ENCODE assay signal across 10 cellular contexts in genomic region chr3:48563382-48563918, GRCh38. TPM values are rescaled to one million over a fixed set of nuclear protein-coding genes. Genes with fewer than 3 reads are reported as not detected.
A peak's percentile ranks its signal among the peaks of the same experiment; 100 is the strongest.
DNase-seq lines count a peak whose midpoint lies in the region; ATAC-seq, FAIRE-seq and TF ChIP-seq lines count a peak whose summit lies in the region.
"Had no signal": no experiment of that assay in that cellular context is flagged by ENCODE, and none has a peak within 500 bp of the region (broad histone marks: within the 10 kb centered on the region; RNA-seq: fewer than 3 reads in every experiment).

Gene UCN2 (minus strand): TSS chr3:48563781. CDS start chr3:48563124, 657 bp downstream.

- H3K4me1 ChIP-seq in HepG2 (ENCODE audit: insufficient read depth, low read length) (peaks cover 94% of the 10 kb centered on the region), right lobe of liver (no peaks in the 10 kb centered on the region)

- TF ChIP-seq POLR2A in HepG2 (IDR thresholded peaks at IDR 0.05; ENCODE audit: insufficient read depth in 1 of 2, low read depth in 2 of 2, low read length in 2 of 2) (no peak), right lobe of liver (IDR thresholded peaks at IDR 0.05) (no peak)

- no peak for TF ChIP-seq RAD21 in HepG2 (CRISPR knock-in tag; IDR thresholded peaks at IDR 0.05)

- H3K36me3 ChIP-seq in HepG2 (replicated peaks in 1 of 2; ENCODE audit: control insufficient read depth in 1 of 2, insufficient read depth in 2 of 2, low read length in 2 of 2) (no peaks in the 10 kb centered on the region), right lobe of liver (no peaks in the 10 kb centered on the region), WERI-Rb-1 (peaks cover 2% of the 10 kb centered on the region; the same call in 1 of the 2 replicates)

- TF ChIP-seq EP300 in HepG2 (IDR thresholded peaks at IDR 0.05; ENCODE audit: low read depth in 2 of 2, low read length in 2 of 2) = no peak
- TF ChIP-seq EP300 in HepG2 (CRISPR knock-in tag; IDR thresholded peaks at IDR 0.05; ENCODE audit: borderline replicate concordance) = no peak

- FAIRE-seq in HepG2 (lab: Jason Lieb, UNC) = no peak
- FAIRE-seq: endometrium had no signal

- ATAC-seq in HepG2 = no peak
- ATAC-seq in right lobe of liver = no peak
- ATAC-seq in HG03520 (IDR thresholded peaks at IDR 0.05; ENCODE audit: unreplicated experiment) = no peak

- H3K4me3 ChIP-seq in HepG2 (replicated peaks in 1 of 3; ENCODE audit: insufficient read depth in 1 of 3, low read depth in 2 of 3, low read length in 3 of 3) (no peak within 1 kb of the TSS), right lobe of liver (no peak within 1 kb of the TSS), WERI-Rb-1 (ENCODE audit: low read depth, low read length) (no peak within 1 kb of the TSS), foreskin fibroblast (ENCODE audit: low read depth in 1 of 2, low read length in 2 of 2) (no peak within 1 kb of the TSS)

- no peaks in the 10 kb centered on the region for H3K9me3 ChIP-seq in HepG2 (ENCODE audit: low read length)
- no peaks in the 10 kb centered on the region for H3K9me3 ChIP-seq in right lobe of liver
- H3K9me3 ChIP-seq in WERI-Rb-1 (ENCODE audit: severe bottlenecking) = no peaks in the 10 kb centered on the region

- WGBS in HepG2 (ENCODE audit: low lambda C conversion rate) = 27% methylated on average over 3 of the region's 6 CpGs
- WGBS in right lobe of liver (ENCODE audit: insufficient coverage, low coverage, low lambda C conversion rate, missing lambda C conversion rate) = 75% methylated on average over 2 of the region's 6 CpGs

- no peak within 1 kb of the TSS for H3K27ac ChIP-seq in HepG2 (ENCODE audit: extremely low read length, insufficient read depth, low read length)
- no peak within 1 kb of the TSS for H3K27ac ChIP-seq in right lobe of liver
- peak within 1 kb of the TSS; percentile 80 for H3K27ac ChIP-seq in WERI-Rb-1

- in situ Hi-C loops in HepG2 (cut with HindIII; ENCODE audit: extremely low pct_ligation_motif_present, low pct_unique_long_range_greater_than_20kb) = no loop called here

- CTCF ChIA-PET in HepG2 (lab: Yijun Ruan, JAX; ENCODE audit: low intra/inter-chr PET ratio, low total read pairs) = no interaction called here

- no TSS peak for BruUV-seq in HepG2 (replicated peaks; lab: Mats Ljungman, UMichigan)

- H4K20me1 ChIP-seq in HepG2 (ENCODE audit: insufficient read depth, low read length) = no peaks in the 10 kb centered on the region

- peak within 1 kb of the TSS; percentile 30 for H3K4me2 ChIP-seq in HepG2 (ENCODE audit: low read depth, low read length)

- H3K9ac ChIP-seq in HepG2 (ENCODE audit: insufficient read depth, low read depth, low read length) = no peak within 1 kb of the TSS

- POLR2A ChIA-PET in HepG2 (lab: Yijun Ruan, JAX) = interaction anchor here (0.6 to 0.7 kb wide), 2 partner anchors 61 to 466 kb away, joined by 3 read pairs; partner anchors contain the start of gene IMPDH2

- H3K79me2 ChIP-seq in HepG2 (ENCODE audit: insufficient read depth, low read length) = no peaks in the 10 kb centered on the region

- TF ChIP-seq CTCF in HepG2 (CRISPR knock-in tag; IDR thresholded peaks at IDR 0.05) (peak; percentile 38), right lobe of liver (IDR thresholded peaks at IDR 0.05) (no peak), WERI-Rb-1 (IDR thresholded peaks at IDR 0.05; ENCODE audit: low read depth, low read length) (peak; percentile 24; the same call in 1 of the 2 replicates), foreskin fibroblast (IDR thresholded peaks at IDR 0.05; ENCODE audit: low read depth, low read length) (no peak)

- DNase-seq in HepG2 (ENCODE audit: low spot score) (no peak), right lobe of liver (no peak), WERI-Rb-1 (peak; percentile 54), foreskin fibroblast (peak; percentile 40 to 58), SIG-M5 treated with dmso at 0.1 percent for 504 hours (lab: John Stamatoyannopoulos, UW; ENCODE audit: unreplicated experiment) (no peak), NCI-H187 treated with DMSO at 0.1 percent for 48 hours (lab: John Stamatoyannopoulos, UW) (no peak), HT-29 (ENCODE audit: low spot score) (no peak)
- DNase-seq: NCI-H748 treated with DMSO at 0.1 percent for 48 hours had no signal

- H3K27me3 ChIP-seq in HepG2 (ENCODE audit: control insufficient read depth in 1 of 2, insufficient read depth in 2 of 2, low read length in 2 of 2) (no peaks in the 10 kb centered on the region; a peak in 1 of 5 replicates), right lobe of liver (no peaks in the 10 kb centered on the region), WERI-Rb-1 (ENCODE audit: insufficient read depth, low read depth, severe bottlenecking) (no peaks in the 10 kb centered on the region)

- intact Hi-C loops in HepG2 (cut with micrococcal nuclease; ENCODE audit: unreplicated experiment) = no loop called here
- intact Hi-C loops in right lobe of liver (cut with DNase I) = no loop called here

- H2AFZ ChIP-seq in HepG2 (ENCODE audit: low read length) = no peak within 1 kb of the TSS

TF ChIP-seq in HepG2, 621 proteins besides CTCF, POLR2A, EP300 and RAD21:
- TF ChIP-seq PHF8 (CRISPR knock-in tag; IDR thresholded peaks at IDR 0.05) = no peak
- TF ChIP-seq STAG1 (CRISPR knock-in tag; IDR thresholded peaks at IDR 0.05) = peak; percentile 46
- TF ChIP-seq AGO2 (optimal IDR thresholded peaks at IDR 0.05; ENCODE audit: low read depth, low read length) = no peak

RNA-seq across cellular contexts. Expression of gene UCN2, which starts in this region (rescaled TPM):
- total RNA-seq in HepG2 (2016; rRNA removed; fragmentation: Illumina TruSeq; extraction: Trizol) = 0.07 and 0.13 TPM in 2 replicates
- total RNA-seq in HepG2 (2016; cell fraction: cytosol; rRNA removed; fragmentation: Illumina TruSeq; extraction: Trizol; ENCODE audit: low read depth) = not detected in 2 replicates
- total RNA-seq in HepG2 (2016; cell fraction: insoluble cytoplasmic fraction; rRNA removed; fragmentation: Illumina TruSeq; extraction: Trizol) = 0.11 TPM in 1 of 2 replicates, not detected in the other
- 0.10 TPM in 1 of 2 replicates, not detected in the other for total RNA-seq in HepG2 (2016; cell fraction: membrane; rRNA removed; fragmentation: Illumina TruSeq; extraction: Trizol)
- 0.31 and 0.43 TPM in 2 replicates for total RNA-seq in HepG2 (2016; cell fraction: nucleus; rRNA removed; fragmentation: Illumina TruSeq; extraction: Trizol)
- 1.5 and 2.3 TPM in 2 replicates for polyA plus RNA-seq in HepG2 (2011; rRNA removed)
- 0.71 and 0.87 TPM in 2 replicates for polyA plus RNA-seq in HepG2 (2011; cell fraction: cytosol; rRNA removed)
- 21.5 and 24.3 TPM in 2 replicates for polyA plus RNA-seq in HepG2 (2011; cell fraction: nucleus; rRNA removed)
- 0.99 and 2.0 TPM in 2 replicates for polyA plus RNA-seq in HepG2 (2012)
- polyA plus RNA-seq in HepG2 (2016; cell fraction: cytosol; fragmentation: Illumina TruSeq; extraction: Trizol; ENCODE audit: low read depth) = 0.09 TPM in 1 of 2 replicates, not detected in the other
- polyA plus RNA-seq in HepG2 (2016; cell fraction: insoluble cytoplasmic fraction; fragmentation: Illumina TruSeq; extraction: Trizol; ENCODE audit: low read depth) = not detected in 2 replicates
- polyA plus RNA-seq in HepG2 (2016; cell fraction: membrane; fragmentation: Illumina TruSeq; extraction: Trizol; ENCODE audit: low read depth) = not detected in 2 replicates
- 0.70 and 1.8 TPM in 2 replicates for polyA plus RNA-seq in HepG2 (2016; cell fraction: nucleus; fragmentation: Illumina TruSeq; extraction: Trizol; ENCODE audit: insufficient read depth, low read depth)
- polyA minus RNA-seq in HepG2 (2011; rRNA and poly(A)+ RNA removed; ENCODE audit: low replicate concordance) = 1.2 and 2.9 TPM in 2 replicates
- polyA minus RNA-seq in HepG2 (2011; cell fraction: cytosol; rRNA and poly(A)+ RNA removed) = not detected in 2 replicates
- polyA minus RNA-seq in HepG2 (2011; cell fraction: nucleus; rRNA and poly(A)+ RNA removed) = 2.1 and 2.2 TPM in 2 replicates
- total RNA-seq in right lobe of liver = not detected
- total RNA-seq in HT-29 (2014; rRNA removed; shearing (Covaris generic)) = not detected in 2 replicates

Comparison
In these comparisons a context has a peak if more than half of its experiments do, and no peak if none do; other contexts are left out.
1. CTCF ChIP-seq: peak in HepG2 (single experiment) and WERI-Rb-1 (single experiment); none in right lobe of liver (0 of 4) and foreskin fibroblast (single experiment).
2. DNase-seq: peak in WERI-Rb-1 (single experiment) and foreskin fibroblast (2 of 2); none in HepG2 (single experiment), right lobe of liver (0 of 3), SIG-M5 treated with dmso at 0.1 percent for 504 hours (single experiment), NCI-H187 treated with DMSO at 0.1 percent for 48 hours (single experiment) and HT-29 (single experiment).